1 cellular context compared by ENCODE assay signal in genomic region chr21:31754561-31754960, GRCh38.
TF ChIP-seq lines count a peak whose summit lies in the region.

No MANE protein-coding gene starts in this region.

TF ChIP-seq in IMR-90, 13 proteins besides CTCF, POLR2A, EP300 and RAD21:
- TF ChIP-seq FOS (IDR thresholded peaks at IDR 0.05; ENCODE audit: low read depth, low read length) (no peak), MAFK (IDR thresholded peaks at IDR 0.05; ENCODE audit: low read depth, low read length) (no peak), MAZ (IDR thresholded peaks at IDR 0.05; ENCODE audit: borderline replicate concordance, low read depth, low read length) (no peak), USF2 (IDR thresholded peaks at IDR 0.05; ENCODE audit: low read depth, low read length) (no peak), CEBPB (IDR thresholded peaks at IDR 0.05; ENCODE audit: low read depth, low read length) (no peak), BHLHE40 (IDR thresholded peaks at IDR 0.05; ENCODE audit: low read depth, low read length) (no peak), RCOR1 (IDR thresholded peaks at IDR 0.05; ENCODE audit: insufficient replicate concordance, low read length) (no peak), ELK1 (IDR thresholded peaks at IDR 0.05; ENCODE audit: borderline replicate concordance, low read depth, low read length) (no peak)
TF ChIP-seq in IMR-90: peak in this region for 0.
